19 cellular contexts compared by ENCODE assay signal in the genomic region with DNA sequence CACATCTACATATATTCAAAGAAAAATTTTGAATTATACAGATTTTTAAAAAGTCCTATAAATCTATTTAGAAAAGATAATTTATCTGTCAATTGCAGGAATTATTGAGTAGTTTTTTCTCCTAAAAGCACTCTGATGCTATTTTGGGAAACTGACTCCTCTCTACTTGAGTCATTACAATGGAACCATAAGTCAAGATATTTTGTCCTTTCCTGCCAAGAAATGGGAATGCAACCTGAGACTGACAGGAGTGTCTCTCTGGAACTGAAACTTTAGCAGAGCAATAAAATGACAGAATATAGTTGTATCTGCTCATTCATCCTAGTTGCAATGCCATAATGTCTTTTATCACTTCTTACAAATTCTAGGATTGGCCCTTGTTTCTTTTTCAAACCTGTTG. TPM values are rescaled to one million over a fixed set of nuclear protein-coding genes. Genes with fewer than 3 reads are reported as not detected.
"Had no signal": no experiment of that assay in that cellular context is flagged by ENCODE, and none has a peak within 500 bp of the region (broad histone marks: within the 10 kb centered on the region; RNA-seq: fewer than 3 reads in every experiment).

No MANE protein-coding gene starts in this region.

- H3K9me3 ChIP-seq: tibial artery had no signal

- H3K4me1 ChIP-seq: tibial artery had no signal

- H3K36me3 ChIP-seq: tibial artery had no signal

- H3K27me3 ChIP-seq: tibial artery had no signal

- DNase-seq: activated CD4-positive, alpha-beta T cell treated with anti-CD3 and anti-CD28 coated beads, Interleukin-2, amount 10 ng/mL, durations not matched to agents 7 days and 5 days; activated CD4-positive, CD25-positive, alpha-beta regulatory T cell; activated CD8-positive, alpha-beta memory T cell treated with anti-CD3 and anti-CD28 coated beads, Interleukin-2, amount 50 U/mL, for 48 hours; activated gamma-delta T cell; activated T-cell treated with anti-CD3 and anti-CD28 coated beads, Interleukin-2, amount 50 U/mL, for 72 hours; amniotic stem cell; effector memory CD8-positive, alpha-beta T cell; glutamatergic neuron; hypothalamus; left ventricle myocardium superior; mesenchymal stem cell; tibial artery had no signal

- H3K4me3 ChIP-seq: tibial artery had no signal

- H3K27ac ChIP-seq: epithelial cell of prostate, tibial artery had no signal

- ATAC-seq: activated naive CD4-positive, alpha-beta T cell treated with anti-CD3 and anti-CD28 coated beads, Interleukin-2, amount 50 U/mL, for 72 hours; activated T-cell treated with anti-CD3 and anti-CD28 coated beads, Interleukin-2, amount 50 U/mL, for 72 hours; effector memory CD8-positive, alpha-beta T cell; left ventricle myocardium superior; natural killer cell treated with Interleukin-12 subunit alpha and Interleukin-12 subunit beta and Interleukin-15 and Interleukin-18, amount 100 ng/mL, for 72 hours; stimulated activated effector memory CD8-positive, alpha-beta T cell treated with anti-CD3 and anti-CD28 coated beads, Interleukin-12 subunit alpha, Interleukin-12 subunit beta, amount 100 ng/mL, for 72 hours had no signal

RNA-seq across cellular contexts. Expression of gene CARTPT, which starts 48.6 kb away (rescaled TPM):
- total RNA-seq: activated CD4-positive, alpha-beta T cell treated with anti-CD3 and anti-CD28 coated beads, Interleukin-2, amount 10 ng/mL, durations not matched to agents 7 days and 5 days; activated naive CD4-positive, alpha-beta T cell treated with anti-CD3 and anti-CD28 coated beads, Interleukin-2, amount 50 U/mL, for 72 hours; activated T-cell treated with anti-CD3 and anti-CD28 coated beads, Interleukin-2, amount 50 U/mL, for 72 hours; fibroblast of villous mesenchyme; kidney epithelial cell; left ventricle myocardium superior; natural killer cell treated with Interleukin-12 subunit alpha and Interleukin-12 subunit beta and Interleukin-15 and Interleukin-18, amount 100 ng/mL, for 72 hours; renal cortical epithelial cell had no signal
